ENCODE assay signal across 21 cellular contexts in genomic region chr1:9805006-9805526, GRCh38. TPM values are rescaled to one million over a fixed set of nuclear protein-coding genes. Genes with fewer than 3 reads are reported as not detected.
DNase-seq lines count a peak whose midpoint lies in the region; ATAC-seq and TF ChIP-seq lines count a peak whose summit lies in the region.
"Had no signal": no experiment of that assay in that cellular context is flagged by ENCODE, and none has a peak within 500 bp of the region (broad histone marks: within the 10 kb centered on the region; RNA-seq: fewer than 3 reads in every experiment).

No MANE protein-coding gene starts in this region.

- in situ Hi-C loops in transverse colon (cut with MboI; ENCODE audit: low pct_ligation_motif_present in 1 of 4, low pct_unique_long_range_greater_than_20kb in 1 of 4, low sequenced_read_pairs in 3 of 4), result no loop called here

- TF ChIP-seq POLR2A in transverse colon (IDR thresholded peaks at IDR 0.05), result no peak

- TF ChIP-seq CTCF in RWPE2 (IDR thresholded peaks at IDR 0.05; ENCODE audit: poor library complexity, severe bottlenecking), result no peak
- no peak for TF ChIP-seq CTCF in transverse colon (IDR thresholded peaks at IDR 0.05)
- no peak for TF ChIP-seq CTCF in lower lobe of right lung (IDR thresholded peaks at IDR 0.05)

- no peak for DNase-seq in activated CD4-positive, alpha-beta T cell treated with anti-CD3 and anti-CD28 coated beads, Interleukin-2, amount 10 ng/mL, durations not matched to agents 24 days and 14 days
- DNase-seq in activated CD4-positive, alpha-beta T cell treated with anti-CD3 and anti-CD28 coated beads, Interleukin-2, amount 50 U/mL, for 4 hours, result no peak
- no peak for DNase-seq in RWPE2 (ENCODE audit: low spot score)
- peak; percentile 46 for DNase-seq in left kidney (ENCODE audit: low read depth, low spot score)
- DNase-seq in transverse colon, result peak; percentile 7
- no peak for DNase-seq in lower lobe of right lung
- DNase-seq: activated T-cell treated with anti-CD3 and anti-CD28 coated beads, Interleukin-2, amount 50 U/mL, for 1 hour; brain microvascular endothelial cell; CD8-positive, alpha-beta T cell; dermis blood vessel endothelial cell; erythroblast; natural killer cell; NCI-H1694; NCI-H446; PC-3; stimulated activated CD4-positive, alpha-beta T cell treated with anti-CD3 and anti-CD28 coated beads, Interleukin-12 subunit alpha, Interleukin-12 subunit beta, amount 100 ng/mL, for 4 hours; stimulated activated naive CD4-positive, alpha-beta T cell had no signal

- no peaks in the 10 kb centered on the region for H3K9me3 Mint-ChIP-seq in activated CD4-positive, alpha-beta T cell treated with anti-CD3 and anti-CD28 coated beads, Interleukin-2, amount 10 ng/mL, durations not matched to agents 24 days and 14 days
- H3K9me3 Mint-ChIP-seq: CD8-positive, alpha-beta T cell; natural killer cell had no signal

- H3K4me1 Mint-ChIP-seq in activated CD4-positive, alpha-beta T cell treated with anti-CD3 and anti-CD28 coated beads, Interleukin-2, amount 10 ng/mL, durations not matched to agents 24 days and 14 days, result peaks cover 42% of the 10 kb centered on the region

- H3K4me1 ChIP-seq in RWPE2 (ENCODE audit: insufficient read depth, poor library complexity, severe bottlenecking), result peaks cover 8% of the 10 kb centered on the region
- H3K4me1 ChIP-seq in transverse colon, result peaks cover 10 to 63% (median 26%) of the 10 kb centered on the region in 4 donors
- H3K4me1 ChIP-seq in lower lobe of right lung, result peaks cover 12% of the 10 kb centered on the region

- peak; percentile 47; the same call in 2 of the 3 replicates for ATAC-seq in RWPE2 (ENCODE audit: low read depth)
- no peak for ATAC-seq in GM18868 (IDR thresholded peaks at IDR 0.05; ENCODE audit: unreplicated experiment)
- no peak for ATAC-seq in lower lobe of right lung
- ATAC-seq in GM19395 (IDR thresholded peaks at IDR 0.05; ENCODE audit: unreplicated experiment), result no peak
- ATAC-seq: CD8-positive, alpha-beta T cell; natural killer cell; PC-3; upper lobe of right lung had no signal

- no peak overlapping the region for H3K4me3 ChIP-seq in RWPE2 (ENCODE audit: severe bottlenecking)
- peak overlapping the region in 1 of 4 donors; percentile 23 for H3K4me3 ChIP-seq in transverse colon
- no peak overlapping the region for H3K4me3 ChIP-seq in lower lobe of right lung
- H3K4me3 ChIP-seq: upper lobe of right lung had no signal

- no peaks in the 10 kb centered on the region for H3K27me3 ChIP-seq in RWPE2 (ENCODE audit: insufficient read depth, poor library complexity, severe bottlenecking)
- no peaks in the 10 kb centered on the region for H3K27me3 ChIP-seq in transverse colon
- H3K27me3 ChIP-seq in lower lobe of right lung (ENCODE audit: low read depth), result no peaks in the 10 kb centered on the region
- H3K27me3 ChIP-seq: brain microvascular endothelial cell, upper lobe of right lung had no signal

- no peak for TF ChIP-seq EP300 in transverse colon (IDR thresholded peaks at IDR 0.05; ENCODE audit: low read depth)

- peak overlapping the region; percentile 17 for H3K27ac Mint-ChIP-seq in activated CD4-positive, alpha-beta T cell treated with anti-CD3 and anti-CD28 coated beads, Interleukin-2, amount 10 ng/mL, durations not matched to agents 24 days and 14 days
- H3K27ac Mint-ChIP-seq: activated naive CD8-positive, alpha-beta T cell; CD8-positive, alpha-beta T cell; natural killer cell had no signal

- H3K27me3 Mint-ChIP-seq in activated CD4-positive, alpha-beta T cell treated with anti-CD3 and anti-CD28 coated beads, Interleukin-2, amount 10 ng/mL, durations not matched to agents 24 days and 14 days, result no peaks in the 10 kb centered on the region
- H3K27me3 Mint-ChIP-seq: activated naive CD8-positive, alpha-beta T cell had no signal

- H3K27ac ChIP-seq in RWPE2 (ENCODE audit: poor library complexity, severe bottlenecking), result peak overlapping the region; percentile 46
- peak overlapping the region; percentile 73 to 86 (median 82) for H3K27ac ChIP-seq in transverse colon
- H3K27ac ChIP-seq in lower lobe of right lung, result no peak overlapping the region
- H3K27ac ChIP-seq: brain microvascular endothelial cell, upper lobe of right lung had no signal

- intact Hi-C loops in activated CD4-positive, alpha-beta T cell treated with anti-CD3 and anti-CD28 coated beads, Interleukin-2, amount 10 ng/mL, durations not matched to agents 24 days and 14 days (cut with micrococcal nuclease), result no loop called here
- intact Hi-C loops in transverse colon (cut with DNase I; ENCODE audit: low total_unique reads) (no loop called here), lower lobe of right lung (cut with DNase I) (no loop called here)

- H3K4me3 Mint-ChIP-seq in activated CD4-positive, alpha-beta T cell treated with anti-CD3 and anti-CD28 coated beads, Interleukin-2, amount 10 ng/mL, durations not matched to agents 24 days and 14 days, result no peak overlapping the region
- H3K4me3 Mint-ChIP-seq: activated naive CD8-positive, alpha-beta T cell; CD8-positive, alpha-beta T cell; natural killer cell had no signal

- 67 to 69% methylated on average over 7 of the region's 7 CpGs for WGBS in transverse colon (ENCODE audit: low coverage in 1 of 2), 2 donors

- H3K36me3 Mint-ChIP-seq in activated CD4-positive, alpha-beta T cell treated with anti-CD3 and anti-CD28 coated beads, Interleukin-2, amount 10 ng/mL, durations not matched to agents 24 days and 14 days (ENCODE audit: low read depth), result peaks cover 6% of the 10 kb centered on the region
- H3K36me3 Mint-ChIP-seq: activated naive CD8-positive, alpha-beta T cell; natural killer cell had no signal

- peaks cover 2% of the 10 kb centered on the region for H3K9me3 ChIP-seq in RWPE2 (ENCODE audit: severe bottlenecking)
- H3K9me3 ChIP-seq in transverse colon, result no peaks in the 10 kb centered on the region
- H3K9me3 ChIP-seq in lower lobe of right lung, result no peaks in the 10 kb centered on the region
- H3K9me3 ChIP-seq: upper lobe of right lung had no signal

- peaks cover 17% of the 10 kb centered on the region; the same call in 1 of the 2 replicates for H3K36me3 ChIP-seq in RWPE2 (ENCODE audit: low read depth)
- H3K36me3 ChIP-seq in transverse colon, result no peaks in the 10 kb centered on the region
- no peaks in the 10 kb centered on the region for H3K36me3 ChIP-seq in lower lobe of right lung
- H3K36me3 ChIP-seq: brain microvascular endothelial cell, upper lobe of right lung had no signal

RNA-seq across cellular contexts. Expression of gene CLSTN1, which starts 18.7 kb away (rescaled TPM):
- total RNA-seq in activated CD4-positive, alpha-beta T cell treated with anti-CD3 and anti-CD28 coated beads, Interleukin-2, amount 10 ng/mL, durations not matched to agents 24 days and 14 days, result 42.1 and 43.8 TPM in 2 replicates
- total RNA-seq in transverse colon (100 to 1,000 TPM; 118 to 191 (median 143) TPM), lower lobe of right lung (72.3 TPM)

Comparison
In these comparisons a context has a peak if more than half of its experiments do, and no peak if none do; other contexts are left out.
1. DNase-seq: peak in left kidney (single experiment) and transverse colon (single experiment); none in activated CD4-positive, alpha-beta T cell treated with anti-CD3 and anti-CD28 coated beads, Interleukin-2, amount 10 ng/mL, durations not matched to agents 24 days and 14 days (single experiment), activated CD4-positive, alpha-beta T cell treated with anti-CD3 and anti-CD28 coated beads, Interleukin-2, amount 50 U/mL, for 4 hours (0 of 2), RWPE2 (single experiment) and lower lobe of right lung (single experiment).